20 cellular contexts compared by ENCODE assay signal in genomic region chr4:185669288-185669687, GRCh38.
A peak's percentile ranks its signal among the peaks of the same experiment; 100 is the strongest.
DNase-seq lines count a peak whose midpoint lies in the region; ATAC-seq, FAIRE-seq and TF ChIP-seq lines count a peak whose summit lies in the region.
"Had no signal": no experiment of that assay in that cellular context is flagged by ENCODE, and none has a peak within 500 bp of the region (broad histone marks: within the 10 kb centered on the region; RNA-seq: fewer than 3 reads in every experiment).

No MANE protein-coding gene starts in this region.

- WGBS in HepG2 (ENCODE audit: low lambda C conversion rate): 90% methylated on average over 7 of the region's 7 CpGs
- WGBS in right lobe of liver (ENCODE audit: insufficient coverage, low coverage, low lambda C conversion rate, missing lambda C conversion rate): 91% methylated on average over 7 of the region's 7 CpGs
- WGBS in IMR-90 (ENCODE audit: extremely low coverage in 2 of 2, insufficient read length in 1 of 2), 2 experiments: no CpG with 5 or more reads among the region's 7 CpGs

- TF ChIP-seq EP300 in HepG2 (IDR thresholded peaks at IDR 0.05; ENCODE audit: low read depth in 2 of 2, low read length in 2 of 2): no peak
- TF ChIP-seq EP300 in HepG2 (CRISPR knock-in tag; IDR thresholded peaks at IDR 0.05; ENCODE audit: borderline replicate concordance): no peak

- in situ Hi-C loops in HepG2 (cut with HindIII; ENCODE audit: extremely low pct_ligation_motif_present, low pct_unique_long_range_greater_than_20kb): no loop called here
- in situ Hi-C loops in IMR-90 (cut with MboI; ENCODE audit: low sequenced_read_pairs): no loop called here

- intact Hi-C loops in HepG2 (cut with micrococcal nuclease; ENCODE audit: unreplicated experiment): no loop called here
- intact Hi-C loops in right lobe of liver (cut with DNase I): no loop called here
- intact Hi-C loops in IMR-90 (cut with micrococcal nuclease): no loop called here
- intact Hi-C loops in left colon (cut with DNase I, micrococcal nuclease): no loop called here

- H4K91ac ChIP-seq in IMR-90 (ENCODE audit: insufficient read depth, low read depth, low read length): no peak overlapping the region

- FAIRE-seq in HepG2 (lab: Jason Lieb, UNC): no peak
- FAIRE-seq: A204.1, D721Med, G401.6, GM12891, GM19239 had no signal

- H3K23ac ChIP-seq in IMR-90 (ENCODE audit: low read depth, low read length): no peak overlapping the region

- H3K9me3 ChIP-seq in HepG2 (ENCODE audit: low read length) (no peaks in the 10 kb centered on the region), right lobe of liver (no peaks in the 10 kb centered on the region), IMR-90 (ENCODE audit: control insufficient read depth, insufficient read depth, low read length) (no peaks in the 10 kb centered on the region)
- H3K9me3 ChIP-seq: BLaER1 treated with 17β-estradiol and CSF1 and Interleukin-3, amounts not matched to agents 10 nM and 100 nM; Caco-2 had no signal

- dilution Hi-C loops in IMR-90 (cut with HindIII; ENCODE audit: low sequenced_read_pairs, unreplicated experiment): no loop called here

- H2BK5ac ChIP-seq in IMR-90 (ENCODE audit: low read depth, low read length, poor library complexity, severe bottlenecking): no peak overlapping the region

- TF ChIP-seq RAD21 in HepG2 (CRISPR knock-in tag; IDR thresholded peaks at IDR 0.05) (no peak), IMR-90 (IDR thresholded peaks at IDR 0.05; ENCODE audit: low read length) (no peak)

- H3K79me2 ChIP-seq in HepG2 (ENCODE audit: insufficient read depth, low read length): no peaks in the 10 kb centered on the region

- ATAC-seq in HepG2 (no peak), right lobe of liver (no peak), IMR-90 (ENCODE audit: low read depth) (no peak), left colon (no peak)
- ATAC-seq: CD8-positive, alpha-beta T cell had no signal

- H2BK15ac ChIP-seq in IMR-90 (ENCODE audit: low read depth, low read length): no peak overlapping the region

- H2AFZ ChIP-seq in HepG2 (ENCODE audit: low read length): no peak overlapping the region
- no peak overlapping the region for H2AFZ ChIP-seq in IMR-90 (replicated peaks; ENCODE audit: low read length, poor library complexity)

- CTCF ChIA-PET in HepG2 (lab: Yijun Ruan, JAX; ENCODE audit: low intra/inter-chr PET ratio, low total read pairs) (no interaction called here), IMR-90 (lab: Yijun Ruan, JAX) (no interaction called here)

- H2BK120ac ChIP-seq in IMR-90 (ENCODE audit: low read depth, low read length): no peak overlapping the region

- H3K4ac ChIP-seq in IMR-90 (ENCODE audit: low read depth, low read length): no peak overlapping the region

- no peak overlapping the region for H2BK20ac ChIP-seq in IMR-90 (ENCODE audit: low read depth, low read length)

- DNase-seq in HepG2 (ENCODE audit: low spot score): no peak
- DNase-seq in right lobe of liver: no peak
- no peak for DNase-seq in IMR-90
- no peak for DNase-seq in left colon
- no peak for DNase-seq in NCI-H2227 (lab: John Stamatoyannopoulos, UW; ENCODE audit: unreplicated experiment)
- DNase-seq: 8988T; AML-193; Caco-2; Calu3; CD4-positive, alpha-beta T cell; CD8-positive, alpha-beta T cell; DMS79 treated with DMSO at 0.1 percent for 48 hours; GF-D8 had no signal

- H3K4me2 ChIP-seq in HepG2 (ENCODE audit: low read depth, low read length) (no peak overlapping the region), IMR-90 (ENCODE audit: low read depth, low read length) (no peak overlapping the region)
- H3K4me2 ChIP-seq: BLaER1 treated with 17β-estradiol and CSF1 and Interleukin-3, amounts not matched to agents 10 nM and 100 nM had no signal

- no peaks in the 10 kb centered on the region for H3K9me1 ChIP-seq in IMR-90 (ENCODE audit: insufficient read depth, low read length)

- no peak overlapping the region for H3K9ac ChIP-seq in HepG2 (ENCODE audit: insufficient read depth, low read depth, low read length)
- H3K9ac ChIP-seq in IMR-90 (ENCODE audit: low read depth, low read length): no peak overlapping the region
- H3K9ac ChIP-seq: BLaER1 treated with 17β-estradiol and CSF1 and Interleukin-3, amounts not matched to agents 10 nM and 100 nM had no signal

- H2AK5ac ChIP-seq in IMR-90 (ENCODE audit: low read depth, low read length): no peak overlapping the region

- POLR2A ChIA-PET in HepG2 (lab: Yijun Ruan, JAX) (interaction anchor here (1.9 kb wide), 1 partner anchor 43 kb away, joined by 4 read pairs; no protein-coding TSS in a partner anchor), IMR-90 (lab: Charles Lee; ENCODE audit: unreplicated experiment) (no interaction called here)

- H3K14ac ChIP-seq in IMR-90 (replicated peaks; ENCODE audit: low read depth, low read length): no peak overlapping the region

- no peaks in the 10 kb centered on the region for H3K79me1 ChIP-seq in IMR-90 (ENCODE audit: low read depth in 1 of 2, low read length in 2 of 2)

- H3K56ac ChIP-seq in IMR-90 (ENCODE audit: extremely low read depth, insufficient read depth, low read length): no peak overlapping the region

- no peak overlapping the region for H3K4me3 ChIP-seq in HepG2 (replicated peaks in 1 of 3; ENCODE audit: insufficient read depth in 1 of 3, low read depth in 2 of 3, low read length in 3 of 3)
- no peak overlapping the region for H3K4me3 ChIP-seq in right lobe of liver
- H3K4me3 ChIP-seq in IMR-90 (ENCODE audit: insufficient read depth, low read depth, low read length): no peak overlapping the region
- H3K4me3 ChIP-seq: BLaER1 treated with 17β-estradiol and CSF1 and Interleukin-3, amounts not matched to agents 10 nM and 100 nM had no signal

- no peak overlapping the region for H3K27ac ChIP-seq in HepG2 (ENCODE audit: extremely low read length, insufficient read depth, low read length)
- H3K27ac ChIP-seq in right lobe of liver: no peak overlapping the region
- H3K27ac ChIP-seq in IMR-90 (ENCODE audit: insufficient read depth, low read length): no peak overlapping the region
- H3K27ac ChIP-seq: BLaER1 treated with 17β-estradiol and CSF1 and Interleukin-3, amounts not matched to agents 10 nM and 100 nM; C4-2B had no signal

- no peak overlapping the region for H4K5ac ChIP-seq in IMR-90 (ENCODE audit: low read depth, low read length)

- no peak for TF ChIP-seq POLR2A in HepG2 (IDR thresholded peaks at IDR 0.05; ENCODE audit: insufficient read depth in 1 of 2, low read depth in 2 of 2, low read length in 2 of 2)
- TF ChIP-seq POLR2A in right lobe of liver (IDR thresholded peaks at IDR 0.05): no peak
- no peak for TF ChIP-seq POLR2A in IMR-90 (IDR thresholded peaks at IDR 0.05; ENCODE audit: low read depth, low read length)

- H4K8ac ChIP-seq in IMR-90 (ENCODE audit: low read depth in 2 of 2, low read length in 2 of 2): no peak overlapping the region

- H3K18ac ChIP-seq in IMR-90 (ENCODE audit: low read depth, low read length): no peak overlapping the region

- H3K4me1 ChIP-seq in HepG2 (ENCODE audit: insufficient read depth, low read length): no peaks in the 10 kb centered on the region
- H3K4me1 ChIP-seq in right lobe of liver: no peaks in the 10 kb centered on the region
- H3K4me1 ChIP-seq in IMR-90 (ENCODE audit: control insufficient read depth, insufficient read depth, low read length): no peaks in the 10 kb centered on the region
- H3K4me1 ChIP-seq: BLaER1 treated with 17β-estradiol and CSF1 and Interleukin-3, amounts not matched to agents 10 nM and 100 nM; Caco-2 had no signal

- H2AK9ac ChIP-seq in IMR-90 (replicated peaks; ENCODE audit: low read depth, low read length, poor library complexity): no peak overlapping the region

- H3K36me3 ChIP-seq in HepG2 (replicated peaks in 1 of 2; ENCODE audit: control insufficient read depth in 1 of 2, insufficient read depth in 2 of 2, low read length in 2 of 2) (peaks cover 9 to 29% of the 10 kb centered on the region in 2 experiments; a peak in 4 of 5 replicates), right lobe of liver (peaks cover 0 to 28% (median 2%) of the 10 kb centered on the region in 4 donors), IMR-90 (ENCODE audit: control insufficient read depth, insufficient read depth, low read length) (no peaks in the 10 kb centered on the region)
- H3K36me3 ChIP-seq: BLaER1 treated with 17β-estradiol and CSF1 and Interleukin-3, amounts not matched to agents 10 nM and 100 nM had no signal

- H4K20me1 ChIP-seq in HepG2 (ENCODE audit: insufficient read depth, low read length): no peaks in the 10 kb centered on the region
- H4K20me1 ChIP-seq in IMR-90 (ENCODE audit: insufficient read depth, low read length): no peaks in the 10 kb centered on the region
- H4K20me1 ChIP-seq: BLaER1 treated with 17β-estradiol and CSF1 and Interleukin-3, amounts not matched to agents 10 nM and 100 nM had no signal

- TF ChIP-seq CTCF in HepG2 (CRISPR knock-in tag; IDR thresholded peaks at IDR 0.05): no peak
- TF ChIP-seq CTCF in right lobe of liver (IDR thresholded peaks at IDR 0.05): no peak
- no peak for TF ChIP-seq CTCF in IMR-90 (conservative IDR thresholded peaks at IDR 0.05; ENCODE audit: low read depth, low read length)

- BruUV-seq in HepG2 (replicated peaks; lab: Mats Ljungman, UMichigan) (no TSS peak), IMR-90 (replicated peaks; lab: Mats Ljungman, UMichigan) (no TSS peak)

- H3K27me3 ChIP-seq in HepG2 (ENCODE audit: control insufficient read depth in 1 of 2, insufficient read depth in 2 of 2, low read length in 2 of 2) (no peaks in the 10 kb centered on the region), right lobe of liver (no peaks in the 10 kb centered on the region), IMR-90 (ENCODE audit: control insufficient read depth, insufficient read depth, low read length) (peaks cover 17% of the 10 kb centered on the region)
- H3K27me3 ChIP-seq: BLaER1 treated with 17β-estradiol and CSF1 and Interleukin-3, amounts not matched to agents 10 nM and 100 nM had no signal

TF ChIP-seq in HepG2, 621 proteins besides CTCF, POLR2A, EP300 and RAD21 (continues in another document):
- TF ChIP-seq MAFK (conservative IDR thresholded peaks at IDR 0.05 in 1 of 2, IDR thresholded peaks at IDR 0.05 in 1 of 2; ENCODE audit: low read length in 2 of 2) (peak; percentile 50 to 72; a peak in 3 of 4 replicates), MAFF (IDR thresholded peaks at IDR 0.05; ENCODE audit: low read depth, low read length) (peak; percentile 56; the same call in 1 of the 2 replicates)

TF ChIP-seq in IMR-90, 13 proteins besides CTCF, POLR2A, EP300 and RAD21:
- TF ChIP-seq MAFK (IDR thresholded peaks at IDR 0.05; ENCODE audit: low read depth, low read length) (peak; percentile 46), CHD1 (IDR thresholded peaks at IDR 0.05; ENCODE audit: low read depth, low read length) (no peak)
